15 cellular contexts compared by ENCODE assay signal in genomic region chr6:3729603-3730344, GRCh38. TPM values are rescaled to one million over a fixed set of nuclear protein-coding genes. Genes with fewer than 3 reads are reported as not detected.
DNase-seq lines count a peak whose midpoint lies in the region; ATAC-seq and FAIRE-seq lines count a peak whose summit lies in the region.
"Had no signal": no experiment of that assay in that cellular context is flagged by ENCODE, and none has a peak within 500 bp of the region (broad histone marks: within the 10 kb centered on the region; RNA-seq: fewer than 3 reads in every experiment).

No MANE protein-coding gene starts in this region.

- FAIRE-seq in frontal cortex (lab: Jason Lieb, UNC), result no peak
- FAIRE-seq: A204.1, D721Med, G401.6, GM12891 had no signal

- H3K9ac ChIP-seq in adipocyte (ENCODE audit: low read length), result peak overlapping the region; percentile 9

- ATAC-seq in HG03571 (IDR thresholded peaks at IDR 0.05; ENCODE audit: unreplicated experiment) (no peak), GM21447 (IDR thresholded peaks at IDR 0.05; ENCODE audit: unreplicated experiment) (no peak)

- DNase-seq in adipocyte (ENCODE audit: low read depth), result no peak
- peak in 24 of 42 donors; percentile 26 to 79 (median 56) for DNase-seq in head of caudate nucleus
- peak; percentile 70 for DNase-seq in putamen (ENCODE audit: low spot score)
- no peak for DNase-seq in central memory CD4-positive, alpha-beta T cell
- DNase-seq in frontal cortex (ENCODE audit: low spot score in 2 of 2), result no peak
- DNase-seq: ACHN; CD4-positive, alpha-beta T cell had no signal

- H3K27me3 ChIP-seq in adipocyte (replicated peaks; ENCODE audit: control insufficient read depth, insufficient read depth, low read length), result no peaks in the 10 kb centered on the region

- peaks cover 91% of the 10 kb centered on the region for H3K36me3 ChIP-seq in adipocyte (ENCODE audit: control insufficient read depth, insufficient read depth, low read length, severe bottlenecking)

- intact Hi-C loops in head of caudate nucleus (cut with DNase I), result loop anchor here (5.0 to 10.0 kb wide), 3 partner anchors 265 to 447 kb away; no protein-coding TSS in a partner anchor

- H3K4me1 ChIP-seq in adipocyte (ENCODE audit: control insufficient read depth, insufficient read depth, low read length), result peaks cover 52% of the 10 kb centered on the region
- H3K4me1 ChIP-seq: Caco-2, HAP-1 had no signal

- H3K9me3 ChIP-seq in adipocyte (ENCODE audit: control insufficient read depth, low read length), result no peaks in the 10 kb centered on the region
- H3K9me3 ChIP-seq: Caco-2, HAP-1 had no signal

- H3K4me3 ChIP-seq in adipocyte (ENCODE audit: low read length), result no peak overlapping the region
- H3K4me3 ChIP-seq: HAP-1 had no signal

RNA-seq across cellular contexts. Expression of gene PXDC1, which starts 21.7 kb away (rescaled TPM):
- total RNA-seq in frontal cortex, result 7.3 TPM

Comparison
In these comparisons a context has a peak if more than half of its experiments do, and no peak if none do; other contexts are left out.
1. DNase-seq: peak in head of caudate nucleus (24 of 42) and putamen (single experiment); none in adipocyte (single experiment), central memory CD4-positive, alpha-beta T cell (single experiment) and frontal cortex (0 of 2).